Comparison of ENCODE assay signal across 31 cellular contexts in genomic region chr5:38707352-38708324, GRCh38.
DNase-seq lines count a peak whose midpoint lies in the region; ATAC-seq, FAIRE-seq and TF ChIP-seq lines count a peak whose summit lies in the region.
"Had no signal": no experiment of that assay in that cellular context is flagged by ENCODE, and none has a peak within 500 bp of the region (broad histone marks: within the 10 kb centered on the region; RNA-seq: fewer than 3 reads in every experiment).

No MANE protein-coding gene starts in this region.

- H3K23me2 ChIP-seq in H1 (ENCODE audit: low read depth, low read length), result no peaks in the 10 kb centered on the region

- H3K4me1 ChIP-seq in right atrium auricular region, result peaks cover 0 to 14% of the 10 kb centered on the region in 2 donors
- H3K4me1 ChIP-seq in H1 (replicated peaks in 1 of 4; ENCODE audit: control insufficient read depth in 3 of 4, insufficient read depth in 4 of 4, low read length in 3 of 4), result no peaks in the 10 kb centered on the region
- peaks cover 10% of the 10 kb centered on the region for H3K4me1 ChIP-seq in hepatocyte (ENCODE audit: insufficient read depth)
- H3K4me1 ChIP-seq in lower lobe of right lung, result peaks cover 5% of the 10 kb centered on the region
- H3K4me1 ChIP-seq: breast epithelium, psoas muscle had no signal

- H3K27ac ChIP-seq in right atrium auricular region, result no peak overlapping the region
- no peak overlapping the region for H3K27ac ChIP-seq in H1 (ENCODE audit: low read depth, low read length)
- H3K27ac ChIP-seq in hepatocyte, result no peak overlapping the region
- no peak overlapping the region for H3K27ac ChIP-seq in lower lobe of right lung
- H3K27ac ChIP-seq: GM23248, psoas muscle had no signal

- TF ChIP-seq CTCF in right atrium auricular region (IDR thresholded peaks at IDR 0.05) (no peak), H1 (IDR thresholded peaks at IDR 0.05; ENCODE audit: control extremely low read depth in 1 of 3, insufficient read depth in 1 of 3, low read depth in 1 of 3, low read length in 3 of 3) (no peak), hepatocyte (IDR thresholded peaks at IDR 0.05; ENCODE audit: poor library complexity) (no peak), lower lobe of right lung (IDR thresholded peaks at IDR 0.05) (no peak)

- H3K9me2 ChIP-seq in hepatocyte (replicated peaks; ENCODE audit: insufficient read depth), result no peaks in the 10 kb centered on the region

- H2BK12ac ChIP-seq in H1 (ENCODE audit: low read depth, low read length), result no peak overlapping the region

- H3K36me3 ChIP-seq in right atrium auricular region, result no peaks in the 10 kb centered on the region
- H3K36me3 ChIP-seq in H1 (ENCODE audit: control insufficient read depth in 2 of 4, insufficient read depth in 4 of 4, low read length in 3 of 4), result no peaks in the 10 kb centered on the region
- no peaks in the 10 kb centered on the region for H3K36me3 ChIP-seq in hepatocyte (replicated peaks; ENCODE audit: insufficient read depth, low read depth)
- H3K36me3 ChIP-seq in lower lobe of right lung, result no peaks in the 10 kb centered on the region
- H3K36me3 ChIP-seq: breast epithelium had no signal

- no peak overlapping the region for H4K91ac ChIP-seq in H1 (replicated peaks; ENCODE audit: insufficient read length, low read length)

- no peak overlapping the region for H4K8ac ChIP-seq in H1 (ENCODE audit: extremely low read depth, insufficient read depth, low read length)

- CTCF ChIA-PET in H1 (lab: Charles Lee; ENCODE audit: partially characterized antibody), result interaction anchor here (1.3 kb wide), 1 partner anchor 266 kb away, joined by 3 read pairs; no protein-coding TSS in a partner anchor

- H2AK5ac ChIP-seq in H1 (ENCODE audit: low read depth, low read length), result no peak overlapping the region

- no peak overlapping the region for H3K14ac ChIP-seq in H1 (ENCODE audit: insufficient read length)

- no peak overlapping the region for H2BK5ac ChIP-seq in H1 (ENCODE audit: low read depth, low read length)

- H4K5ac ChIP-seq in H1 (ENCODE audit: insufficient read length, low read depth, low read length), result no peak overlapping the region

- H3K4me2 ChIP-seq in H1 (ENCODE audit: insufficient read depth in 1 of 2, low read depth in 2 of 2, low read length in 2 of 2) (no peak overlapping the region), hepatocyte (peak overlapping the region; percentile 31)

- no peak for TF ChIP-seq RAD21 in H1 (IDR thresholded peaks at IDR 0.05 in 1 of 2, conservative IDR thresholded peaks at IDR 0.05 in 1 of 2; ENCODE audit: low read depth in 2 of 2, low read length in 2 of 2)

- TF ChIP-seq EP300 in H1 (IDR thresholded peaks at IDR 0.05; ENCODE audit: borderline replicate concordance in 1 of 2, low read depth in 2 of 2, low read length in 2 of 2), result no peak

- POLR2A ChIA-PET in H1 (lab: Charles Lee; ENCODE audit: partially characterized antibody), result no interaction called here

- H2BK20ac ChIP-seq in H1 (ENCODE audit: low read length), result no peak overlapping the region

- no peak overlapping the region for H2BK120ac ChIP-seq in H1 (replicated peaks; ENCODE audit: low read depth, low read length)

- H3K79me1 ChIP-seq in H1 (ENCODE audit: low read depth, low read length), result no peaks in the 10 kb centered on the region

- no peak for TF ChIP-seq POLR2A in H1 (IDR thresholded peaks at IDR 0.05; ENCODE audit: control extremely low read depth in 1 of 2, low read depth in 2 of 2, low read length in 2 of 2)

- H3K27me3 ChIP-seq in right atrium auricular region, result no peaks in the 10 kb centered on the region
- no peaks in the 10 kb centered on the region for H3K27me3 ChIP-seq in H1 (replicated peaks in 1 of 4; ENCODE audit: control insufficient read depth in 3 of 4, extremely low read depth in 1 of 4, insufficient read depth in 3 of 4, low read length in 3 of 4)
- peaks cover 27% of the 10 kb centered on the region for H3K27me3 ChIP-seq in hepatocyte
- no peaks in the 10 kb centered on the region for H3K27me3 ChIP-seq in lower lobe of right lung (ENCODE audit: low read depth)
- H3K27me3 ChIP-seq: breast epithelium had no signal

- no peak overlapping the region for H3K56ac ChIP-seq in H1 (replicated peaks; ENCODE audit: insufficient read length, low read depth, low read length)

- intact Hi-C loops in Right ventricle myocardium inferior (cut with DNase I) (no loop called here), lower lobe of right lung (cut with DNase I) (no loop called here)

- H3K4me3 ChIP-seq in right atrium auricular region (no peak overlapping the region), H1 (ENCODE audit: extremely low read depth in 1 of 4, insufficient read depth in 2 of 4, low read depth in 3 of 4, low read length in 4 of 4) (no peak overlapping the region), hepatocyte (no peak overlapping the region), lower lobe of right lung (no peak overlapping the region)
- H3K4me3 ChIP-seq: breast epithelium, GM23248, psoas muscle, SK-N-MC had no signal

- 0 out of 2 replicates have a peak overlapping the region, but pooled peaks have one; percentile 13 for H2AFZ ChIP-seq in H1 (ENCODE audit: low read length)
- H2AFZ ChIP-seq in hepatocyte, result no peak overlapping the region
- H2AFZ ChIP-seq: GM23248 had no signal

- H4K20me1 ChIP-seq in H1 (replicated peaks in 1 of 2; ENCODE audit: control insufficient read depth in 1 of 2, insufficient read depth in 2 of 2, low read length in 2 of 2) (no peaks in the 10 kb centered on the region), hepatocyte (ENCODE audit: insufficient read depth, poor library complexity, severe bottlenecking) (no peaks in the 10 kb centered on the region)

- H3K79me2 ChIP-seq in H1 (ENCODE audit: control insufficient read depth in 1 of 2, insufficient read depth in 2 of 2, low read length in 2 of 2) (no peaks in the 10 kb centered on the region), hepatocyte (no peaks in the 10 kb centered on the region)

- WGBS in H1 (ENCODE audit: extremely low coverage in 1 of 2, insufficient coverage in 1 of 2, insufficient read length in 1 of 2, insufficient replicate concordance in 2 of 2, low coverage in 1 of 2, low lambda C conversion rate in 2 of 2, missing lambda C conversion rate in 1 of 2), 2 experiments, result 92 to 100% methylated on average over 2 to 12 of the region's 12 CpGs
- 24% methylated on average over 12 of the region's 12 CpGs for WGBS in hepatocyte (ENCODE audit: low lambda C conversion rate, missing lambda C conversion rate)

- no peak overlapping the region for H3K9ac ChIP-seq in H1 (replicated peaks in 1 of 4; ENCODE audit: extremely low read depth in 1 of 4, low read depth in 3 of 4, low read length in 3 of 4)
- H3K9ac ChIP-seq: GM23248 had no signal

- no peak for FAIRE-seq in H1 (lab: Jason Lieb, UNC)
- FAIRE-seq: D721Med, endothelial cell of umbilical vein, islet of Langerhans had no signal

- DNase-seq in Right ventricle myocardium inferior (ENCODE audit: missing footprints) (no peak), right atrium auricular region (ENCODE audit: low spot score) (no peak), H1 (ENCODE audit: low read depth in 1 of 2, low spot score in 2 of 2) (no peak), hepatocyte (ENCODE audit: low spot score) (no peak), lower lobe of right lung (no peak), retina (no peak)
- DNase-seq in stimulated activated CD8-positive, alpha-beta memory T cell treated with anti-CD3 and anti-CD28 coated beads, Interleukin-4, amount 100 ng/mL, for 48 hours, result no peak
- DNase-seq: 8988T; activated T-cell treated with anti-CD3 and anti-CD28 coated beads for 4 hours; anterior cingulate cortex; CD4-positive, CD25-positive, alpha-beta regulatory T cell; DND-41; GM23248; HFFc6; naive thymus-derived CD4-positive, alpha-beta T cell; NCI-H1092 treated with DMSO at 0.1 percent for 48 hours; NCI-H187; NCI-H510A; occipital lobe; psoas muscle; stimulated activated naive B cell treated with anti-CD40 and anti-IgM and Interleukin-4, amounts not matched to agents 10 μg/mL and 1 μg/mL and 100 μg/mL, for 72 hours; substantia nigra; T-helper 17 cell; trophoblast cell had no signal

- no peak overlapping the region for H3K4ac ChIP-seq in H1 (replicated peaks; ENCODE audit: insufficient read length, low read depth, low read length)

- no peak overlapping the region for H3K18ac ChIP-seq in H1 (ENCODE audit: extremely low read depth, low read length)

- H3K9me3 ChIP-seq in right atrium auricular region (no peaks in the 10 kb centered on the region), H1 (ENCODE audit: insufficient read depth in 2 of 2, low read depth in 1 of 2, low read length in 1 of 2) (no peaks in the 10 kb centered on the region), hepatocyte (ENCODE audit: low read depth) (no peaks in the 10 kb centered on the region), lower lobe of right lung (no peaks in the 10 kb centered on the region)
- H3K9me3 ChIP-seq: breast epithelium, psoas muscle had no signal

- no peak overlapping the region for H2BK15ac ChIP-seq in H1 (ENCODE audit: low read length)

- H3K23ac ChIP-seq in H1 (ENCODE audit: insufficient read length), result no peak overlapping the region

- peak; percentile 73 for ATAC-seq in Right ventricle myocardium inferior
- ATAC-seq in lower lobe of right lung, result no peak
- no peak for ATAC-seq in HG03025 (IDR thresholded peaks at IDR 0.05; ENCODE audit: low FRiP score, unreplicated experiment)
- ATAC-seq: activated naive CD4-positive, alpha-beta T cell treated with anti-CD3 and anti-CD28 coated beads, Interleukin-2, amount 50 U/mL, for 72 hours; naive thymus-derived CD4-positive, alpha-beta T cell; psoas muscle; stimulated activated naive B cell treated with anti-CD40 and anti-IgM and Interleukin-4, amounts not matched to agents 10 μg/mL and 1 μg/mL and 100 μg/mL, for 72 hours; T-helper 17 cell had no signal

TF ChIP-seq in H1, 55 proteins besides CTCF, POLR2A, EP300 and RAD21 (continues in another document):
- TF ChIP-seq GTF2F1 (IDR thresholded peaks at IDR 0.05; ENCODE audit: borderline replicate concordance, low read depth, low read length) (no peak), BCL11A (IDR thresholded peaks at IDR 0.05; ENCODE audit: low read depth in 2 of 2, low read length in 2 of 2) (no peak)
